Comparison of ENCODE assay signal across 8 cellular contexts in the genomic region with DNA sequence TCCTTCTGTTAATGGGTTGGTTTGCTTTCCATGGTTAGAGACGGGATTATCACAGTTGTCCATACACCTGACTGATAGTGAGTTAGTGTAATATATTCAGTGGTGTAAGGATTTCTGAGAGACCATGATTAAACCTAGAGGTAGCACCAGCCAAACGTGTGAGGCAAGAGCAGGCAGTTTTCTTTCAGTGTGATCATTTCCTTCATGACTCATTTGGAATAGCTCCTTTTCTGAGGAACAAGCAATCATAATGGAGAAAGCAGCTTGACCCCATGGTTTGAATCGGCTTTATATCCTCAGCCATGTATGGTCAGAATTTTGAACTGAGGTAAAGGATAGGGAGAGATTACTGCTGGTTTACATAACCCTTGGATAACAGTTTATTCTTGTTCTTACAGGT. TPM values are rescaled to one million over a fixed set of nuclear protein-coding genes. Genes with fewer than 3 reads are reported as not detected.
A peak's percentile ranks its signal among the peaks of the same experiment; 100 is the strongest.
DNase-seq lines count a peak whose midpoint lies in the region; ATAC-seq and TF ChIP-seq lines count a peak whose summit lies in the region.

No MANE protein-coding gene starts in this region.

- H3K79me2 ChIP-seq in OCI-LY3 (ENCODE audit: low read length): no peaks in the 10 kb centered on the region

- peaks cover 15 to 16% of the 10 kb centered on the region in 2 donors for H3K36me3 Mint-ChIP-seq in stimulated activated naive B cell treated with anti-CD40 and anti-IgM and Interleukin-4, amounts not matched to agents 10 μg/mL and 1 μg/mL and 100 μg/mL, for 72 hours

- no peaks in the 10 kb centered on the region for H3K36me3 ChIP-seq in OCI-LY3 (replicated peaks; ENCODE audit: low read depth, low read length)
- peaks cover 5 to 68% of the 10 kb centered on the region in 2 donors for H3K36me3 ChIP-seq in psoas muscle (ENCODE audit: insufficient read depth in 1 of 2, low read depth in 1 of 2)

- ATAC-seq in psoas muscle: no peak
- ATAC-seq in HG02588 (IDR thresholded peaks at IDR 0.05; ENCODE audit: unreplicated experiment): no peak
- no peak for ATAC-seq in GM21360 (IDR thresholded peaks at IDR 0.05; ENCODE audit: unreplicated experiment)
- ATAC-seq in stimulated activated naive B cell treated with anti-CD40 and anti-IgM and Interleukin-4, amounts not matched to agents 10 μg/mL and 1 μg/mL and 100 μg/mL, for 72 hours (replicated peaks): no peak

- H2AFZ ChIP-seq in OCI-LY3 (ENCODE audit: low read depth, low read length): no peak overlapping the region

- no peaks in the 10 kb centered on the region for H3K9me3 Mint-ChIP-seq in stimulated activated naive B cell treated with anti-CD40 and anti-IgM and Interleukin-4, amounts not matched to agents 10 μg/mL and 1 μg/mL and 100 μg/mL, for 72 hours

- H3K4me3 ChIP-seq in OCI-LY3 (ENCODE audit: low read length) (peak overlapping the region; percentile 23; the same call in 1 of the 2 replicates), epithelial cell of esophagus (ENCODE audit: low read length) (no peak overlapping the region), psoas muscle (peak overlapping the region; percentile 91)

- H3K9ac ChIP-seq in OCI-LY3 (ENCODE audit: low read length): no peak overlapping the region

- no peaks in the 10 kb centered on the region for H4K20me1 ChIP-seq in OCI-LY3 (ENCODE audit: insufficient read depth, low read length)

- H3K9me3 ChIP-seq in OCI-LY3 (ENCODE audit: insufficient read depth, low read length): no peaks in the 10 kb centered on the region
- H3K9me3 ChIP-seq in psoas muscle: no peaks in the 10 kb centered on the region

- H3K27ac ChIP-seq in OCI-LY3 (ENCODE audit: low read length): no peak overlapping the region
- H3K27ac ChIP-seq in psoas muscle: peak overlapping the region; percentile 95

- H3K4me2 ChIP-seq in OCI-LY3 (ENCODE audit: low read length): peak overlapping the region; percentile 52

- DNase-seq in ELR (ENCODE audit: low read depth) (peak; percentile 92), epithelial cell of esophagus (ENCODE audit: low read depth) (peak; percentile 89), psoas muscle (peak in 1 of 2 donors; percentile 30), inferior parietal cortex (ENCODE audit: extremely low spot score) (no peak)
- DNase-seq in stimulated activated naive B cell treated with anti-CD40 and anti-IgM and Interleukin-4, amounts not matched to agents 10 μg/mL and 1 μg/mL and 100 μg/mL, for 72 hours: no peak

- TF ChIP-seq CTCF in OCI-LY3 (IDR thresholded peaks at IDR 0.05; ENCODE audit: low read depth, low read length): no peak
- no peak for TF ChIP-seq CTCF in epithelial cell of esophagus (IDR thresholded peaks at IDR 0.05; ENCODE audit: insufficient read depth, low read depth, low read length, missing control alignments)
- TF ChIP-seq CTCF in psoas muscle (IDR thresholded peaks at IDR 0.05): no peak

- H3K4me3 Mint-ChIP-seq in stimulated activated naive B cell treated with anti-CD40 and anti-IgM and Interleukin-4, amounts not matched to agents 10 μg/mL and 1 μg/mL and 100 μg/mL, for 72 hours: no peak overlapping the region

- peaks cover 11 to 31% of the 10 kb centered on the region in 2 donors for H3K4me1 Mint-ChIP-seq in stimulated activated naive B cell treated with anti-CD40 and anti-IgM and Interleukin-4, amounts not matched to agents 10 μg/mL and 1 μg/mL and 100 μg/mL, for 72 hours

- 54 to 57% (median 55%) methylated on average over 3 of the region's 3 CpGs for WGBS in psoas muscle, 3 donors

- peaks cover 15% of the 10 kb centered on the region for H3K27me3 ChIP-seq in OCI-LY3 (ENCODE audit: low read depth, low read length)
- H3K27me3 ChIP-seq in psoas muscle (ENCODE audit: insufficient read depth in 3 of 3, low read length in 2 of 3): no peaks in the 10 kb centered on the region

- H3K4me1 ChIP-seq in OCI-LY3 (ENCODE audit: low read length) (peaks cover 11% of the 10 kb centered on the region), psoas muscle (peaks cover 30% of the 10 kb centered on the region)

- intact Hi-C loops in psoas muscle (cut with DNase I): no loop called here

- no peak overlapping the region for H3K27ac Mint-ChIP-seq in stimulated activated naive B cell treated with anti-CD40 and anti-IgM and Interleukin-4, amounts not matched to agents 10 μg/mL and 1 μg/mL and 100 μg/mL, for 72 hours

- no peaks in the 10 kb centered on the region for H3K27me3 Mint-ChIP-seq in stimulated activated naive B cell treated with anti-CD40 and anti-IgM and Interleukin-4, amounts not matched to agents 10 μg/mL and 1 μg/mL and 100 μg/mL, for 72 hours

RNA-seq across cellular contexts. Expression of a gene that starts 2.9 kb away (rescaled TPM):
- 10 to 100 TPM in 1 of 4 donors, 1 to 10 TPM in 3; 6.4 to 11.9 (median 7.6) TPM for total RNA-seq in psoas muscle
- polyA plus RNA-seq in psoas muscle: 1 to 10 TPM; 2.8 to 3.9 (median 3.3) TPM

RNA-seq across cellular contexts. Expression of a gene that starts 24.1 kb away (rescaled TPM):
- 100 to 1,000 TPM in 1 of 4 donors, 10 to 100 TPM in 3; 78.7 to 113 (median 90.2) TPM for total RNA-seq in psoas muscle
- 100 to 1,000 TPM in 1 of 3 donors, 10 to 100 TPM in 2; 75.9 to 215 (median 83.3) TPM for polyA plus RNA-seq in psoas muscle

RNA-seq across cellular contexts. Expression of a gene that starts 43.6 kb away (rescaled TPM):
- 1 to 10 TPM in 2 of 4 donors, under 1 TPM in 2; 0.42 to 1.8 (median 0.93) TPM for total RNA-seq in psoas muscle
- 1 to 10 TPM in 2 of 3 donors, under 1 TPM in 1; 0.20 to 1.2 (median 1.0) TPM for polyA plus RNA-seq in psoas muscle

Comparison
In these comparisons a context has a peak if more than half of its experiments do, and no peak if none do; other contexts are left out.
1. DNase-seq: peak in ELR (single experiment) and epithelial cell of esophagus (single experiment); none in inferior parietal cortex (single experiment) and stimulated activated naive B cell treated with anti-CD40 and anti-IgM and Interleukin-4, amounts not matched to agents 10 μg/mL and 1 μg/mL and 100 μg/mL, for 72 hours (single experiment).